32 cellular contexts compared by ENCODE assay signal in the genomic region with DNA sequence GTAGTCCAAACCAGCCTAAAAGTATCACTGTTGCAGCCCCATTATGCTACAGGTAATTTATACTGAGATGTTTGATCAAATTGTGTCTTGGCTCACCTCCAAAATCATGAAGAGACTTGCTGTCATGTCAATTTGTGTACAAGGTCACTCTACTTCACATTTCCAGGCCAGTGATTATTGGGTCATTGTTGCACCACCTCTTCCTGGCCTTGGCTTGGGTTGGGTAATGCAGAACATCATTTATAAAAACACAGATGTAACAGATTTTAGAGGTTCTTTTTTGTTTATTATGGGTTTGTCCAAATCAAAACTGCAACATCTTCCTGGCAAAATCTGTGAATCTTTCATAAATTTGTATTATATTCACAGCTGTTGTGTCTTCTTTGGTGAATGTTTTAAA.
DNase-seq lines count a peak whose midpoint lies in the region; ATAC-seq and TF ChIP-seq lines count a peak whose summit lies in the region.
"Had no signal": no experiment of that assay in that cellular context is flagged by ENCODE, and none has a peak within 500 bp of the region (broad histone marks: within the 10 kb centered on the region; RNA-seq: fewer than 3 reads in every experiment).

No MANE protein-coding gene starts in this region.

- H3K4me1 Mint-ChIP-seq in WTC11: no peaks in the 10 kb centered on the region
- no peaks in the 10 kb centered on the region for H3K4me1 Mint-ChIP-seq in activated CD8-positive, alpha-beta T cell treated with anti-CD3 and anti-CD28 coated beads, Interleukin-2, amount 10 ng/mL, durations not matched to agents 7 days and 5 days (ENCODE audit: low read depth)
- H3K4me1 Mint-ChIP-seq: activated CD4-positive, alpha-beta memory T cell treated with anti-CD3 and anti-CD28 coated beads, Interleukin-2, amount 10 ng/mL, durations not matched to agents 7 days and 5 days; CD4-positive, alpha-beta memory T cell; H9; neural crest cell had no signal

- H3K27me3 ChIP-seq in colonic mucosa: no peaks in the 10 kb centered on the region
- H3K27me3 ChIP-seq: breast epithelium, MG63, ovary, transverse colon had no signal

- no peaks in the 10 kb centered on the region for H3K9me3 ChIP-seq in colonic mucosa
- H3K9me3 ChIP-seq: A549, breast epithelium, left ventricle myocardium inferior, MG63, ovary, transverse colon had no signal

- no peak for ATAC-seq in WTC11
- ATAC-seq in activated CD8-positive, alpha-beta T cell treated with anti-CD3 and anti-CD28 coated beads, Interleukin-2, amount 10 ng/mL, durations not matched to agents 7 days and 5 days: no peak
- ATAC-seq: A549; activated naive CD4-positive, alpha-beta T cell treated with anti-CD3 and anti-CD28 coated beads, Interleukin-2, amount 50 U/mL, for 72 hours had no signal

- no peaks in the 10 kb centered on the region for H3K36me3 ChIP-seq in colonic mucosa
- H3K36me3 ChIP-seq: breast epithelium, left ventricle myocardium inferior, MG63, ovary, transverse colon had no signal

- intact Hi-C loops in colonic mucosa (cut with DNase I): no loop called here

- H3K36me3 Mint-ChIP-seq in WTC11: no peaks in the 10 kb centered on the region
- H3K36me3 Mint-ChIP-seq in activated CD8-positive, alpha-beta T cell treated with anti-CD3 and anti-CD28 coated beads, Interleukin-2, amount 10 ng/mL, durations not matched to agents 7 days and 5 days (ENCODE audit: low read depth): no peaks in the 10 kb centered on the region
- H3K36me3 Mint-ChIP-seq: activated naive CD4-positive, alpha-beta T cell treated with anti-CD3 and anti-CD28 coated beads, Interleukin-2, amount 50 U/mL, for 72 hours; CD4-positive, alpha-beta memory T cell had no signal

- H3K27ac Mint-ChIP-seq in WTC11: no peak overlapping the region
- H3K27ac Mint-ChIP-seq in activated CD8-positive, alpha-beta T cell treated with anti-CD3 and anti-CD28 coated beads, Interleukin-2, amount 10 ng/mL, durations not matched to agents 7 days and 5 days: no peak overlapping the region
- H3K27ac Mint-ChIP-seq: activated CD4-positive, alpha-beta memory T cell treated with anti-CD3 and anti-CD28 coated beads, Interleukin-2, amount 10 ng/mL, durations not matched to agents 7 days and 5 days; activated naive CD4-positive, alpha-beta T cell treated with anti-CD3 and anti-CD28 coated beads, Interleukin-2, amount 50 U/mL, for 72 hours; CD4-positive, alpha-beta memory T cell; H9 had no signal

- CTCF ChIA-PET in WTC11 (lab: Charles Lee): no interaction called here
- CTCF ChIA-PET in activated CD8-positive, alpha-beta T cell treated with anti-CD3 and anti-CD28 coated beads, Interleukin-2, amount 10 ng/mL, durations not matched to agents 7 days and 5 days (lab: Charles Lee): no interaction called here

- no peak overlapping the region for H3K9ac ChIP-seq in colonic mucosa (ENCODE audit: low read depth in 2 of 2, low read length in 2 of 2)

- no peaks in the 10 kb centered on the region for H3K27me3 Mint-ChIP-seq in WTC11 (ENCODE audit: low read depth)
- no peaks in the 10 kb centered on the region for H3K27me3 Mint-ChIP-seq in activated CD8-positive, alpha-beta T cell treated with anti-CD3 and anti-CD28 coated beads, Interleukin-2, amount 10 ng/mL, durations not matched to agents 7 days and 5 days (ENCODE audit: low read depth)

- H3K9me3 Mint-ChIP-seq in WTC11: no peaks in the 10 kb centered on the region
- H3K9me3 Mint-ChIP-seq in activated CD8-positive, alpha-beta T cell treated with anti-CD3 and anti-CD28 coated beads, Interleukin-2, amount 10 ng/mL, durations not matched to agents 7 days and 5 days (ENCODE audit: insufficient read depth): no peaks in the 10 kb centered on the region
- H3K9me3 Mint-ChIP-seq: activated CD4-positive, alpha-beta memory T cell treated with anti-CD3 and anti-CD28 coated beads, Interleukin-2, amount 10 ng/mL, durations not matched to agents 7 days and 5 days; activated naive CD4-positive, alpha-beta T cell treated with anti-CD3 and anti-CD28 coated beads, Interleukin-2, amount 50 U/mL, for 72 hours; CD4-positive, alpha-beta memory T cell; H9; neural crest cell had no signal

- H3K27ac ChIP-seq in colonic mucosa: no peak overlapping the region
- H3K27ac ChIP-seq: A549, breast epithelium, HL-60, left ventricle myocardium inferior, ovary, transverse colon had no signal

- H3K4me3 Mint-ChIP-seq in WTC11: no peak overlapping the region
- H3K4me3 Mint-ChIP-seq in activated CD8-positive, alpha-beta T cell treated with anti-CD3 and anti-CD28 coated beads, Interleukin-2, amount 10 ng/mL, durations not matched to agents 7 days and 5 days: no peak overlapping the region
- H3K4me3 Mint-ChIP-seq: activated CD4-positive, alpha-beta memory T cell treated with anti-CD3 and anti-CD28 coated beads, Interleukin-2, amount 10 ng/mL, durations not matched to agents 7 days and 5 days; CD4-positive, alpha-beta memory T cell; H9; neural crest cell had no signal

- POLR2A ChIA-PET in WTC11 (lab: Charles Lee): interaction anchor here (0.7 kb wide), 1 partner anchor 407 kb away, joined by 3 read pairs; no protein-coding TSS in a partner anchor
- POLR2A ChIA-PET in activated CD8-positive, alpha-beta T cell treated with anti-CD3 and anti-CD28 coated beads, Interleukin-2, amount 10 ng/mL, durations not matched to agents 7 days and 5 days (lab: Charles Lee): no interaction called here

- no peaks in the 10 kb centered on the region for H3K4me1 ChIP-seq in colonic mucosa
- H3K4me1 ChIP-seq: A549, breast epithelium, left ventricle myocardium inferior, transverse colon had no signal

- DNase-seq in COR-L47 (lab: John Stamatoyannopoulos, UW) (peak; percentile 83), NCI-H1417 (lab: John Stamatoyannopoulos, UW) (peak in 2 of 3 experiments; percentile 63 to 93), NCI-H345 (lab: John Stamatoyannopoulos, UW) (peak; percentile 67), SHP77 treated with DMSO at 0.1 percent for 48 hours (lab: John Stamatoyannopoulos, UW) (peak; percentile 57), WTC11 (ENCODE audit: low spot score) (no peak), colonic mucosa (no peak)
- DNase-seq in activated CD8-positive, alpha-beta memory T cell treated with anti-CD3 and anti-CD28 coated beads, Interleukin-2, amount 50 U/mL, for 48 hours: no peak
- DNase-seq in activated CD8-positive, alpha-beta T cell treated with anti-CD3 and anti-CD28 coated beads, Interleukin-2, amount 10 ng/mL, durations not matched to agents 7 days and 5 days: no peak
- DNase-seq: activated CD4-positive, alpha-beta memory T cell treated with anti-CD3 and anti-CD28 coated beads, Interleukin-2, amount 10 ng/mL, durations not matched to agents 7 days and 5 days; activated CD4-positive, alpha-beta T cell treated with anti-CD3 and anti-CD28 coated beads for 1 hour; activated effector memory CD4-positive, alpha-beta T cell treated with Interleukin-2 at 50 U/mL for 16 hours; AML-193; anterior cingulate cortex; CD4-positive, alpha-beta memory T cell; DMS 273 treated with DMSO at 0.1 percent for 48 hours; H9; KBM-7; left ventricle myocardium inferior; mesendoderm; MG63; NCI-H187; NCI-H524; ovary; SIG-M5; stimulated activated CD4-positive, alpha-beta T cell treated with anti-CD3 and anti-CD28 coated beads, Interleukin-15, amount 100 ng/mL, for 24 hours; stimulated activated CD4-positive, alpha-beta T cell treated with anti-CD3 and anti-CD28 coated beads, Interleukin-4, amount 100 ng/mL, for 4 hours; transverse colon had no signal

- TF ChIP-seq CTCF in WTC11 (IDR thresholded peaks at IDR 0.05) (no peak), colonic mucosa (IDR thresholded peaks at IDR 0.05) (no peak)

- H3K4me3 ChIP-seq in colonic mucosa: no peak overlapping the region
- H3K4me3 ChIP-seq: A549, breast epithelium, left ventricle myocardium inferior, MG63, ovary, transverse colon had no signal

TF ChIP-seq in WTC11, 78 proteins besides CTCF, POLR2A, EP300 and RAD21 (continues in another document):
- TF ChIP-seq MXD4 (CRISPR knock-in tag; IDR thresholded peaks at IDR 0.05; ENCODE audit: borderline replicate concordance) (no peak), TEAD1 (CRISPR knock-in tag; IDR thresholded peaks at IDR 0.05) (no peak), CREB1 (CRISPR knock-in tag; IDR thresholded peaks at IDR 0.05) (no peak), CREM (CRISPR knock-in tag; IDR thresholded peaks at IDR 0.05) (no peak), ZNF263 (CRISPR knock-in tag; IDR thresholded peaks at IDR 0.05; ENCODE audit: low read depth) (no peak), SOX15 (CRISPR knock-in tag; IDR thresholded peaks at IDR 0.05) (no peak), GABPB1 (CRISPR knock-in tag; IDR thresholded peaks at IDR 0.05) (no peak)
- TF ChIP-seq, protein P1, sequence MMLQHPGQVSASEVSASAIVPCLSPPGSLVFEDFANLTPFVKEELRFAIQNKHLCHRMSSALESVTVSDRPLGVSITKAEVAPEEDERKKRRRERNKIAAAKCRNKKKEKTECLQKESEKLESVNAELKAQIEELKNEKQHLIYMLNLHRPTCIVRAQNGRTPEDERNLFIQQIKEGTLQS (CRISPR knock-in tag; conservative IDR thresholded peaks at IDR 0.05): no peak
- TF ChIP-seq, protein P2, sequence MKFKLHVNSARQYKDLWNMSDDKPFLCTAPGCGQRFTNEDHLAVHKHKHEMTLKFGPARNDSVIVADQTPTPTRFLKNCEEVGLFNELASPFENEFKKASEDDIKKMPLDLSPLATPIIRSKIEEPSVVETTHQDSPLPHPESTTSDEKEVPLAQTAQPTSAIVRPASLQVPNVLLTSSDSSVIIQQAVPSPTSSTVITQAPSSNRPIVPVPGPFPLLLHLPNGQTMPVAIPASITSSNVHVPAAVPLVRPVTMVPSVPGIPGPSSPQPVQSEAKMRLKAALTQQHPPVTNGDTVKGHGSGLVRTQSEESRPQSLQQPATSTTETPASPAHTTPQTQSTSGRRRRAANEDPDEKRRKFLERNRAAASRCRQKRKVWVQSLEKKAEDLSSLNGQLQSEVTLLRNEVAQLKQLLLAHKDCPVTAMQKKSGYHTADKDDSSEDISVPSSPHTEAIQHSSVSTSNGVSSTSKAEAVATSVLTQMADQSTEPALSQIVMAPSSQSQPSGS (CRISPR knock-in tag; IDR thresholded peaks at IDR 0.05; ENCODE audit: borderline replicate concordance, low read depth): no peak
- TF ChIP-seq, protein P3, sequence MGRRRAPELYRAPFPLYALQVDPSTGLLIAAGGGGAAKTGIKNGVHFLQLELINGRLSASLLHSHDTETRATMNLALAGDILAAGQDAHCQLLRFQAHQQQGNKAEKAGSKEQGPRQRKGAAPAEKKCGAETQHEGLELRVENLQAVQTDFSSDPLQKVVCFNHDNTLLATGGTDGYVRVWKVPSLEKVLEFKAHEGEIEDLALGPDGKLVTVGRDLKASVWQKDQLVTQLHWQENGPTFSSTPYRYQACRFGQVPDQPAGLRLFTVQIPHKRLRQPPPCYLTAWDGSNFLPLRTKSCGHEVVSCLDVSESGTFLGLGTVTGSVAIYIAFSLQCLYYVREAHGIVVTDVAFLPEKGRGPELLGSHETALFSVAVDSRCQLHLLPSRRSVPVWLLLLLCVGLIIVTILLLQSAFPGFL (CRISPR knock-in tag; IDR thresholded peaks at IDR 0.05; ENCODE audit: borderline replicate concordance): no peak

Comparison
In these comparisons a context has a peak if more than half of its experiments do, and no peak if none do; other contexts are left out.
1. DNase-seq: peak in COR-L47 (single experiment), NCI-H1417 (2 of 3), NCI-H345 (single experiment) and SHP77 treated with DMSO at 0.1 percent for 48 hours (single experiment); none in activated CD8-positive, alpha-beta memory T cell treated with anti-CD3 and anti-CD28 coated beads, Interleukin-2, amount 50 U/mL, for 48 hours (single experiment), WTC11 (single experiment), colonic mucosa (single experiment) and activated CD8-positive, alpha-beta T cell treated with anti-CD3 and anti-CD28 coated beads, Interleukin-2, amount 10 ng/mL, durations not matched to agents 7 days and 5 days (single experiment).